In genomic region chr11:76750746-76751145, GRCh38 we compare ENCODE assay signal across 36 cellular contexts. TPM values are rescaled to one million over a fixed set of nuclear protein-coding genes. Genes with fewer than 3 reads are reported as not detected.
"Had no signal": no experiment of that assay in that cellular context is flagged by ENCODE, and none has a peak within 500 bp of the region (broad histone marks: within the 10 kb centered on the region; RNA-seq: fewer than 3 reads in every experiment).

No MANE protein-coding gene starts in this region.

- H3K27me3 ChIP-seq: ascending aorta, cardiac muscle cell had no signal

- H3K4me3 ChIP-seq: ascending aorta, cardiac muscle cell had no signal

- H3K4me1 Mint-ChIP-seq: activated B cell treated with CpG ODN at 0.5 μM for 24 hours; activated CD4-positive, alpha-beta T cell treated with anti-CD3 and anti-CD28 coated beads, Interleukin-2, amount 10 ng/mL, durations not matched to agents 24 days and 14 days; activated T-helper 17 cell treated with anti-CD3 and anti-CD28 coated beads, Interleukin-2, amount 50 U/mL, for 72 hours; central memory CD8-positive, alpha-beta T cell had no signal

- H3K4me3 Mint-ChIP-seq: activated B cell treated with CpG ODN at 0.5 μM for 24 hours; activated CD4-positive, alpha-beta memory T cell treated with anti-CD3 and anti-CD28 coated beads for 36 hours; activated CD4-positive, alpha-beta T cell treated with anti-CD3 and anti-CD28 coated beads, Interleukin-2, amount 10 ng/mL, durations not matched to agents 24 days and 14 days; activated CD8-positive, alpha-beta T cell treated with anti-CD3 and anti-CD28 coated beads for 36 hours; activated naive CD4-positive, alpha-beta T cell treated with anti-CD3 and anti-CD28 coated beads for 36 hours; activated naive CD8-positive, alpha-beta T cell treated with anti-CD3 and anti-CD28 coated beads for 36 hours; activated T-cell treated with anti-CD3 and anti-CD28 coated beads, Interleukin-2, amount 50 U/mL, for 4 hours; activated T-cell treated with anti-CD3 and anti-CD28 coated beads, Interleukin-2, amount 50 U/mL, for 72 hours; activated T-helper 1 cell treated with anti-CD3 and anti-CD28 coated beads, Interleukin-12 subunit alpha, Interleukin-12 subunit beta, Interleukin-2, Interleukin-4 antibody, amounts not matched to agents 30 ng/mL and 10 ng/mL and 1 ng/mL, durations not matched to agents 14 hours and 24 hours and 36 hours; activated T-helper 17 cell treated with anti-CD3 and anti-CD28 coated beads, Interleukin-2, amount 50 U/mL, for 72 hours; brain; central memory CD8-positive, alpha-beta T cell; T-helper 2 cell treated with Interferon-gamma antibody and Interleukin-4, amounts not matched to agents 5 μg/mL and 100 μg/mL, for 36 hours had no signal

- H3K36me3 Mint-ChIP-seq: activated CD4-positive, alpha-beta memory T cell treated with anti-CD3 and anti-CD28 coated beads for 36 hours; activated naive CD4-positive, alpha-beta T cell treated with anti-CD3 and anti-CD28 coated beads, Interleukin-2, amount 50 U/mL, for 72 hours; activated naive CD8-positive, alpha-beta T cell treated with anti-CD3 and anti-CD28 coated beads for 36 hours; brain had no signal

- H3K9me3 Mint-ChIP-seq: activated B cell treated with CpG ODN at 0.5 μM for 24 hours; activated CD4-positive, alpha-beta memory T cell treated with anti-CD3 and anti-CD28 coated beads for 36 hours; activated CD4-positive, alpha-beta T cell treated with anti-CD3 and anti-CD28 coated beads, Interleukin-2, amount 10 ng/mL, durations not matched to agents 24 days and 14 days; activated CD8-positive, alpha-beta T cell treated with anti-CD3 and anti-CD28 coated beads for 36 hours; activated naive CD4-positive, alpha-beta T cell treated with anti-CD3 and anti-CD28 coated beads for 36 hours; activated naive CD4-positive, alpha-beta T cell treated with anti-CD3 and anti-CD28 coated beads, Interleukin-2, amount 50 U/mL, for 72 hours; activated naive CD8-positive, alpha-beta T cell treated with anti-CD3 and anti-CD28 coated beads for 36 hours; activated T-cell treated with anti-CD3 and anti-CD28 coated beads, Interleukin-2, amount 50 U/mL, for 4 hours; activated T-cell treated with anti-CD3 and anti-CD28 coated beads, Interleukin-2, amount 50 U/mL, for 72 hours; activated T-helper 1 cell treated with anti-CD3 and anti-CD28 coated beads, Interleukin-12 subunit alpha, Interleukin-12 subunit beta, Interleukin-2, Interleukin-4 antibody, amounts not matched to agents 30 ng/mL and 10 ng/mL and 1 ng/mL, durations not matched to agents 14 hours and 24 hours and 36 hours; activated T-helper 17 cell treated with anti-CD3 and anti-CD28 coated beads, Interleukin-2, amount 50 U/mL, for 72 hours; central memory CD8-positive, alpha-beta T cell; T-helper 2 cell treated with Interferon-gamma antibody and Interleukin-4, amounts not matched to agents 5 μg/mL and 100 μg/mL, for 36 hours had no signal

- FAIRE-seq: bronchial epithelial cell, TTC549 had no signal

- DNase-seq: activated B cell treated with CpG ODN at 0.5 μM for 24 hours; activated CD4-positive, alpha-beta memory T cell treated with anti-CD3 and anti-CD28 coated beads for 36 hours; activated CD4-positive, alpha-beta T cell treated with anti-CD3 and anti-CD28 coated beads for 4 hours; activated CD4-positive, alpha-beta T cell treated with anti-CD3 and anti-CD28 coated beads, Interleukin-2, amount 10 ng/mL, durations not matched to agents 24 days and 14 days; activated CD4-positive, alpha-beta T cell treated with anti-CD3 and anti-CD28 coated beads, Interleukin-2, amount 50 U/mL, for 1 hour; activated CD4-positive, alpha-beta T cell treated with anti-CD3 and anti-CD28 coated beads, Interleukin-2, amount 50 U/mL, for 4 hours; activated CD4-positive, CD25-positive, alpha-beta regulatory T cell treated with anti-CD3 and anti-CD28 coated beads, Interleukin-2, amount 50 U/mL, for 72 hours; activated CD8-positive, alpha-beta memory T cell treated with anti-CD3 and anti-CD28 coated beads, Interleukin-2, amount 50 U/mL, for 4 hours; activated CD8-positive, alpha-beta T cell treated with anti-CD3 and anti-CD28 coated beads for 36 hours; activated effector memory CD4-positive, alpha-beta T cell treated with anti-CD3 and anti-CD28 coated beads, Interleukin-2, amount 50 U/mL, for 16 hours; activated gamma-delta T cell treated with Interleukin-2 at 50 U/mL for 16 hours; activated naive CD4-positive, alpha-beta T cell; activated naive CD4-positive, alpha-beta T cell treated with anti-CD3 and anti-CD28 coated beads for 36 hours; activated naive CD4-positive, alpha-beta T cell treated with anti-CD3 and anti-CD28 coated beads, Interleukin-2, amount 50 U/mL, for 16 hours; activated naive CD8-positive, alpha-beta T cell treated with anti-CD3 and anti-CD28 coated beads for 36 hours; activated T-cell treated with anti-CD3 and anti-CD28 coated beads for 4 hours; activated T-cell treated with anti-CD3 and anti-CD28 coated beads, Interleukin-2, amount 50 U/mL, for 1 hour; activated T-cell treated with anti-CD3 and anti-CD28 coated beads, Interleukin-2, amount 50 U/mL, for 4 hours; activated T-cell treated with anti-CD3 and anti-CD28 coated beads, Interleukin-2, amount 50 U/mL, for 72 hours; amygdala; anterior cingulate cortex; caudate nucleus; cerebellar nuclear complex; T-helper 2 cell; T-helper 9 cell had no signal

- ATAC-seq: activated CD8-positive, alpha-beta T cell treated with anti-CD3 and anti-CD28 coated beads for 36 hours; activated naive CD4-positive, alpha-beta T cell treated with anti-CD3 and anti-CD28 coated beads, Interleukin-2, amount 50 U/mL, for 72 hours; activated T-cell treated with anti-CD3 and anti-CD28 coated beads, Interleukin-2, amount 50 U/mL, for 4 hours; activated T-cell treated with anti-CD3 and anti-CD28 coated beads, Interleukin-2, amount 50 U/mL, for 72 hours; activated T-helper 17 cell treated with anti-CD3 and anti-CD28 coated beads, Interleukin-2, amount 50 U/mL, for 72 hours had no signal

- H3K36me3 ChIP-seq: ascending aorta, cardiac muscle cell had no signal

- H3K27ac ChIP-seq: ascending aorta, cardiac muscle cell, VCaP had no signal

- H3K9me3 ChIP-seq: ascending aorta had no signal

- H3K27ac Mint-ChIP-seq: activated B cell treated with CpG ODN at 0.5 μM for 24 hours; activated CD4-positive, alpha-beta memory T cell treated with anti-CD3 and anti-CD28 coated beads for 36 hours; activated CD4-positive, alpha-beta T cell treated with anti-CD3 and anti-CD28 coated beads, Interleukin-2, amount 10 ng/mL, durations not matched to agents 24 days and 14 days; activated CD8-positive, alpha-beta T cell treated with anti-CD3 and anti-CD28 coated beads for 36 hours; activated naive CD4-positive, alpha-beta T cell treated with anti-CD3 and anti-CD28 coated beads for 36 hours; activated naive CD4-positive, alpha-beta T cell treated with anti-CD3 and anti-CD28 coated beads, Interleukin-2, amount 50 U/mL, for 72 hours; activated naive CD8-positive, alpha-beta T cell treated with anti-CD3 and anti-CD28 coated beads for 36 hours; activated T-cell treated with anti-CD3 and anti-CD28 coated beads, Interleukin-2, amount 50 U/mL, for 72 hours; activated T-helper 1 cell treated with anti-CD3 and anti-CD28 coated beads, Interleukin-12 subunit alpha, Interleukin-12 subunit beta, Interleukin-2, Interleukin-4 antibody, amounts not matched to agents 30 ng/mL and 10 ng/mL and 1 ng/mL, durations not matched to agents 14 hours and 24 hours and 36 hours; activated T-helper 17 cell treated with anti-CD3 and anti-CD28 coated beads, Interleukin-2, amount 50 U/mL, for 72 hours; T-helper 2 cell treated with Interferon-gamma antibody and Interleukin-4, amounts not matched to agents 5 μg/mL and 100 μg/mL, for 36 hours had no signal

RNA-seq across cellular contexts. Expression of gene TSKU, which starts 32.4 kb away (rescaled TPM):
- total RNA-seq: activated B cell treated with CpG ODN at 0.5 μM for 24 hours had no signal
